8 cellular contexts compared by ENCODE assay signal in the genomic region with DNA sequence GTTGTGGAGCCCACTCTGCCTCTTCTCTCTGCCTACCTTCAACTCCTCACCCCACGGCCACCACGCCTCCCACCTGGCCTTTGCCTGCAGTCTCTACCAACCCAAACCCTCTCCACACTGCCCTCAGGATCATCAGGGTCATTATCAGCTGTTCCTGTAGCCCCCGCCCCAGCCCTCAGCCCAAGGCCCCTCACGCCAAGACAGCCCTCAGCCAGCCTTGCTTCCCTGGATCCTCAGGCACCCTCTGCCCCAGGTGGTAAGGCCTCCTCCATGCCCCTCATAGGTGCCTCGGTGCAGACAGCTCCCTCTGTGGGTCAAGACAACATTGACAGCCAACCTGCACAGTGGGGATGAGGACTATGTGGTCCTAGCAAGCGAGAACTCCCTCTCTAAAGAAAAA. TPM values are rescaled to one million over a fixed set of nuclear protein-coding genes. Genes with fewer than 3 reads are reported as not detected.
DNase-seq lines count a peak whose midpoint lies in the region; ATAC-seq and TF ChIP-seq lines count a peak whose summit lies in the region.

No MANE protein-coding gene starts in this region.

- TF ChIP-seq CTCF in SK-N-SH (IDR thresholded peaks at IDR 0.05) (no peak), coronary artery (IDR thresholded peaks at IDR 0.05) (no peak), prostate gland (IDR thresholded peaks at IDR 0.05) (no peak), gastroesophageal sphincter (IDR thresholded peaks at IDR 0.05) (no peak)

- peaks cover 0 to 2% of the 10 kb centered on the region in 2 experiments for H3K36me3 ChIP-seq in SK-N-SH (replicated peaks in 1 of 2; ENCODE audit: control insufficient read depth in 1 of 2, insufficient read depth in 2 of 2, low read length in 1 of 2)
- H3K36me3 ChIP-seq in prostate gland = no peaks in the 10 kb centered on the region
- peaks cover 0 to 11% of the 10 kb centered on the region in 2 donors for H3K36me3 ChIP-seq in gastroesophageal sphincter

- peaks cover 61% of the 10 kb centered on the region for H4K20me1 ChIP-seq in SK-N-SH (ENCODE audit: insufficient read depth)

- H3K9me2 ChIP-seq in SK-N-SH = no peaks in the 10 kb centered on the region

- ATAC-seq in SK-N-SH treated with all-trans-retinoic acid at 6 μM for 48 hours = no peak
- ATAC-seq in gastroesophageal sphincter = no peak

- H3K4me2 ChIP-seq in SK-N-SH = peak overlapping the region; percentile 87

- peaks cover 4 to 39% of the 10 kb centered on the region in 2 experiments; a peak in 2 of 4 replicates for H3K4me1 ChIP-seq in SK-N-SH (ENCODE audit: control insufficient read depth in 1 of 2, insufficient read depth in 2 of 2, low read depth in 1 of 2, low read length in 1 of 2)
- peaks cover 35% of the 10 kb centered on the region for H3K4me1 ChIP-seq in prostate gland (replicated peaks)
- peaks cover 0 to 69% (median 48%) of the 10 kb centered on the region in 3 donors for H3K4me1 ChIP-seq in gastroesophageal sphincter

- POLR2A ChIA-PET in SK-N-SH (lab: Yijun Ruan, JAX) = interaction anchor here (1.3 kb wide), 1 partner anchor 52 kb away, joined by 8 read pairs; a partner anchor contains a TSS

- H3K4me3 ChIP-seq in SK-N-SH (ENCODE audit: low read depth in 2 of 2, low read length in 1 of 2) (peak overlapping the region in 1 of 2 experiments; percentile 88; a peak in 2 of 4 replicates), coronary artery (peak overlapping the region; percentile 92), prostate gland (peak overlapping the region; percentile 86), gastroesophageal sphincter (peak overlapping the region in 1 of 2 donors; percentile 96)

- no peak overlapping the region for H2AFZ ChIP-seq in SK-N-SH (ENCODE audit: low read depth)

- 84% methylated on average over 5 of the region's 6 CpGs for WGBS in SK-N-SH (ENCODE audit: low lambda C conversion rate)
- 83% methylated on average over 6 of the region's 6 CpGs for WGBS in prostate gland
- 94% methylated on average over 4 of the region's 6 CpGs; no CpG with 5 or more reads in 1 of the 2 donors for WGBS in gastroesophageal sphincter (ENCODE audit: low coverage in 1 of 2), 2 donors

- H3K27ac ChIP-seq in SK-N-SH (ENCODE audit: low read depth in 2 of 2, low read length in 1 of 2) (no peak overlapping the region; a peak in 1 of 4 replicates), coronary artery (no peak overlapping the region), prostate gland (no peak overlapping the region), gastroesophageal sphincter (peak overlapping the region in 1 of 4 donors; percentile 7)

- H3K79me2 ChIP-seq in SK-N-SH (ENCODE audit: insufficient read depth) = peaks cover 62% of the 10 kb centered on the region

- no peak for TF ChIP-seq POLR2A in prostate gland (IDR thresholded peaks at IDR 0.05)
- no peak for TF ChIP-seq POLR2A in gastroesophageal sphincter (IDR thresholded peaks at IDR 0.05)

- DNase-seq in SK-N-SH (no peak), T-helper 9 cell (peak; percentile 32), coronary artery (ENCODE audit: low spot score) (no peak), prostate gland (ENCODE audit: low spot score) (no peak), KG1 (lab: John Stamatoyannopoulos, UW) (no peak), NOMO-1 treated with DMSO at 0.1 percent for 48 hours (lab: John Stamatoyannopoulos, UW; ENCODE audit: unreplicated experiment) (no peak)

- CTCF ChIA-PET in SK-N-SH (lab: Yijun Ruan, JAX) = no interaction called here

- no peaks in the 10 kb centered on the region for H3K9me3 ChIP-seq in SK-N-SH
- H3K9me3 ChIP-seq in prostate gland = no peaks in the 10 kb centered on the region
- no peaks in the 10 kb centered on the region for H3K9me3 ChIP-seq in gastroesophageal sphincter

- no peaks in the 10 kb centered on the region for H3F3A ChIP-seq in SK-N-SH (replicated peaks; ENCODE audit: insufficient read depth)

- 0 out of 2 replicates have a peak overlapping the region, but pooled peaks have one; percentile 64 for H3K9ac ChIP-seq in SK-N-SH

- no peak for TF ChIP-seq EP300 in SK-N-SH (IDR thresholded peaks at IDR 0.05; ENCODE audit: borderline replicate concordance in 1 of 2, low read depth in 1 of 2, low read length in 1 of 2)
- TF ChIP-seq EP300 in gastroesophageal sphincter (IDR thresholded peaks at IDR 0.05) = no peak

- intact Hi-C loops in prostate gland (cut with DNase I) = no loop called here

- TF ChIP-seq RAD21 in SK-N-SH (IDR thresholded peaks at IDR 0.05; ENCODE audit: low read length) = no peak

- H3K27me3 ChIP-seq in SK-N-SH (ENCODE audit: insufficient read depth) = no peaks in the 10 kb centered on the region
- no peaks in the 10 kb centered on the region for H3K27me3 ChIP-seq in prostate gland (replicated peaks; ENCODE audit: insufficient read depth)
- H3K27me3 ChIP-seq in gastroesophageal sphincter = no peaks in the 10 kb centered on the region

TF ChIP-seq in SK-N-SH, 30 proteins besides CTCF, POLR2A, EP300 and RAD21 (continues in another document):
- TF ChIP-seq MXI1 (IDR thresholded peaks at IDR 0.05; ENCODE audit: low read depth, low read length) = no peak
- no peak for TF ChIP-seq TEAD4 (IDR thresholded peaks at IDR 0.05; ENCODE audit: borderline replicate concordance, insufficient read depth)
- no peak for TF ChIP-seq RFX5 (IDR thresholded peaks at IDR 0.05; ENCODE audit: low read length)
- TF ChIP-seq, protein P1, sequence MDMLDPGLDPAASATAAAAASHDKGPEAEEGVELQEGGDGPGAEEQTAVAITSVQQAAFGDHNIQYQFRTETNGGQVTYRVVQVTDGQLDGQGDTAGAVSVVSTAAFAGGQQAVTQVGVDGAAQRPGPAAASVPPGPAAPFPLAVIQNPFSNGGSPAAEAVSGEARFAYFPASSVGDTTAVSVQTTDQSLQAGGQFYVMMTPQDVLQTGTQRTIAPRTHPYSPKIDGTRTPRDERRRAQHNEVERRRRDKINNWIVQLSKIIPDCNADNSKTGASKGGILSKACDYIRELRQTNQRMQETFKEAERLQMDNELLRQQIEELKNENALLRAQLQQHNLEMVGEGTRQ (IDR thresholded peaks at IDR 0.05; ENCODE audit: borderline replicate concordance, low read depth, low read length) = no peak
- no peak for TF ChIP-seq RXRA (IDR thresholded peaks at IDR 0.05; ENCODE audit: borderline replicate concordance, low read depth)
- no peak for TF ChIP-seq JUND (IDR thresholded peaks at IDR 0.05)

TF ChIP-seq in SK-N-SH treated with all-trans-retinoic acid at 6 μM for 48 hours, 23 proteins besides CTCF, POLR2A, EP300 and RAD21 (continues in another document):
- TF ChIP-seq ARNTL (CRISPR knock-in tag; IDR thresholded peaks at IDR 0.05; ENCODE audit: borderline replicate concordance, low read depth) (no peak), ZFP3 (CRISPR knock-in tag; IDR thresholded peaks at IDR 0.05) (no peak), BACH2 (CRISPR knock-in tag; IDR thresholded peaks at IDR 0.05; ENCODE audit: borderline replicate concordance) (no peak), ESRRG (CRISPR knock-in tag; IDR thresholded peaks at IDR 0.05) (no peak)
- TF ChIP-seq, protein P2, sequence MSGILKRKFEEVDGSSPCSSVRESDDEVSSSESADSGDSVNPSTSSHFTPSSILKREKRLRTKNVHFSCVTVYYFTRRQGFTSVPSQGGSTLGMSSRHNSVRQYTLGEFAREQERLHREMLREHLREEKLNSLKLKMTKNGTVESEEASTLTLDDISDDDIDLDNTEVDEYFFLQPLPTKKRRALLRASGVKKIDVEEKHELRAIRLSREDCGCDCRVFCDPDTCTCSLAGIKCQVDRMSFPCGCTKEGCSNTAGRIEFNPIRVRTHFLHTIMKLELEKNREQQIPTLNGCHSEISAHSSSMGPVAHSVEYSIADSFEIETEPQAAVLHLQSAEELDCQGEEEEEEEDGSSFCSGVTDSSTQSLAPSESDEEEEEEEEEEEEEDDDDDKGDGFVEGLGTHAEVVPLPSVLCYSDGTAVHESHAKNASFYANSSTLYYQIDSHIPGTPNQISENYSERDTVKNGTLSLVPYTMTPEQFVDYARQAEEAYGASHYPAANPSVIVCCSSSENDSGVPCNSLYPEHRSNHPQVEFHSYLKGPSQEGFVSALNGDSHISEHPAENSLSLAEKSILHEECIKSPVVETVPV (CRISPR knock-in tag; IDR thresholded peaks at IDR 0.05) = no peak

RNA-seq across cellular contexts. Expression of a gene that starts 1.7 kb away (rescaled TPM):
- 24.2 and 29.1 TPM in 2 replicates for polyA plus RNA-seq in SK-N-SH (2012; rRNA removed)
- 7.5 and 15.9 TPM in 2 replicates for polyA plus RNA-seq in SK-N-SH (2012; cell fraction: cytosol; rRNA removed)
- polyA plus RNA-seq in SK-N-SH (2012; cell fraction: nucleus; rRNA removed) = 95.7 and 113 TPM in 2 replicates
- total RNA-seq in prostate gland = 100 to 1,000 TPM in 1 of 2 donors, 10 to 100 TPM in 1; 44.9 to 144 TPM
- 100 to 1,000 TPM in 1 of 4 donors, 10 to 100 TPM in 3; 63.7 to 122 (median 64.4) TPM for total RNA-seq in gastroesophageal sphincter

RNA-seq across cellular contexts. Expression of a gene that starts 8.3 kb away (rescaled TPM):
- 0.49 and 0.61 TPM in 2 replicates for polyA plus RNA-seq in SK-N-SH (2012; rRNA removed)
- polyA plus RNA-seq in SK-N-SH (2012; cell fraction: cytosol; rRNA removed) = 0.42 and 0.54 TPM in 2 replicates
- 1.4 TPM in 2 replicates for polyA plus RNA-seq in SK-N-SH (2012; cell fraction: nucleus; rRNA removed)
- total RNA-seq in prostate gland (1 to 10 TPM; 7.3 to 7.9 TPM), gastroesophageal sphincter (under 1 TPM in 1 of 4 donors, not detected in 3; 0.40 TPM)

RNA-seq across cellular contexts. Expression of a gene that starts 13.6 kb away (rescaled TPM):
- polyA plus RNA-seq in SK-N-SH (2012; rRNA removed) = 0.05 and 0.06 TPM in 2 replicates
- polyA plus RNA-seq in SK-N-SH (2012; cell fraction: cytosol; rRNA removed) = not detected in 2 replicates
- polyA plus RNA-seq in SK-N-SH (2012; cell fraction: nucleus; rRNA removed) = 0.27 and 0.43 TPM in 2 replicates
- total RNA-seq in prostate gland = not detected
- total RNA-seq in gastroesophageal sphincter = not detected

RNA-seq across cellular contexts. Expression of a gene that starts 34.4 kb away (rescaled TPM):
- 34.3 and 42.8 TPM in 2 replicates for polyA plus RNA-seq in SK-N-SH (2012; rRNA removed)
- 5.5 and 11.9 TPM in 2 replicates for polyA plus RNA-seq in SK-N-SH (2012; cell fraction: cytosol; rRNA removed)
- polyA plus RNA-seq in SK-N-SH (2012; cell fraction: nucleus; rRNA removed) = 235 and 240 TPM in 2 replicates
- total RNA-seq in prostate gland (10 to 100 TPM; 76.6 to 94.3 TPM), gastroesophageal sphincter (10 to 100 TPM; 35.5 to 58.4 (median 45.1) TPM)

RNA-seq across cellular contexts. Expression of a gene that starts 34.9 kb away (rescaled TPM):
- 21.1 and 22.4 TPM in 2 replicates for polyA plus RNA-seq in SK-N-SH (2012; rRNA removed)
- 8.0 and 12.9 TPM in 2 replicates for polyA plus RNA-seq in SK-N-SH (2012; cell fraction: cytosol; rRNA removed)
- polyA plus RNA-seq in SK-N-SH (2012; cell fraction: nucleus; rRNA removed) = 54.6 and 65.2 TPM in 2 replicates
- total RNA-seq in prostate gland = 10 to 100 TPM; 43.7 to 59.6 TPM
- total RNA-seq in gastroesophageal sphincter = 10 to 100 TPM; 34.8 to 45.0 (median 42.1) TPM

Comparison
In these comparisons a context has a peak if more than half of its experiments do, and no peak if none do; other contexts are left out.
1. RNA of a gene that starts 8.3 kb away (total RNA-seq): 7.3 to 7.9 TPM in prostate gland; 0.40 TPM in gastroesophageal sphincter; every median in the first group is over 4 times any median in the second.